Comparison of ENCODE assay signal across 10 cellular contexts in genomic region chr2:46963961-46964673, GRCh38. TPM values are rescaled to one million over a fixed set of nuclear protein-coding genes. Genes with fewer than 3 reads are reported as not detected.
DNase-seq lines count a peak whose midpoint lies in the region; ATAC-seq and TF ChIP-seq lines count a peak whose summit lies in the region.
"Had no signal": no experiment of that assay in that cellular context is flagged by ENCODE, and none has a peak within 500 bp of the region (broad histone marks: within the 10 kb centered on the region; RNA-seq: fewer than 3 reads in every experiment).

No MANE protein-coding gene starts in this region.

- BruUV-seq in OCI-LY7 (replicated peaks; lab: Mats Ljungman, UMichigan) = no TSS peak

- POLR2A ChIA-PET in OCI-LY7 (lab: Charles Lee) = interaction anchor here (0.6 kb wide), 1 partner anchor 19 kb away, joined by 3 read pairs; no protein-coding TSS in a partner anchor

- H3K9ac ChIP-seq in BLaER1 (no peak overlapping the region), colonic mucosa (ENCODE audit: low read depth in 2 of 2, low read length in 2 of 2) (no peak overlapping the region)

- H3K27ac ChIP-seq in BLaER1 = peak overlapping the region; percentile 20; the same call in 1 of the 2 replicates
- H3K27ac ChIP-seq in caudate nucleus (ENCODE audit: low read depth, low read length) = peak overlapping the region; percentile 22
- peak overlapping the region; percentile 63 for H3K27ac ChIP-seq in osteoblast (ENCODE audit: low read depth, low read length)
- no peak overlapping the region for H3K27ac ChIP-seq in colonic mucosa
- H3K27ac ChIP-seq in OCI-LY7 (ENCODE audit: low read depth, low read length, poor library complexity, severe bottlenecking) = no peak overlapping the region

- CTCF ChIA-PET in OCI-LY7 (lab: Charles Lee; ENCODE audit: unreplicated experiment) = interaction anchor here (1.2 kb wide), 1 partner anchor 13 kb away, joined by 3 read pairs; no protein-coding TSS in a partner anchor

- H3K4me2 ChIP-seq in BLaER1 (no peak overlapping the region), osteoblast (ENCODE audit: insufficient read depth, low read length) (no peak overlapping the region), OCI-LY7 (ENCODE audit: low read length) (no peak overlapping the region)

- peak overlapping the region; percentile 35 to 91 (median 89) for H3K27ac Mint-ChIP-seq in IgD-negative memory B cell

- no peaks in the 10 kb centered on the region for H3K9me3 Mint-ChIP-seq in IgD-negative memory B cell

- H4K20me1 ChIP-seq in BLaER1 (peaks cover 100% of the 10 kb centered on the region), osteoblast (ENCODE audit: insufficient read depth, low read length) (peaks cover 8% of the 10 kb centered on the region), OCI-LY7 (ENCODE audit: insufficient read depth, low read length) (0 out of 2 replicates have a peak, but pooled peaks cover 3% of the 10 kb centered on the region)

- peaks cover 3 to 16% (median 11%) of the 10 kb centered on the region in 3 donors for H3K4me1 Mint-ChIP-seq in IgD-negative memory B cell

- H3K27me3 ChIP-seq in BLaER1 (no peaks in the 10 kb centered on the region), osteoblast (ENCODE audit: insufficient read depth, low read length) (no peaks in the 10 kb centered on the region), colonic mucosa (no peaks in the 10 kb centered on the region)

- DNase-seq in caudate nucleus (lab: John Stamatoyannopoulos, UW) = no peak
- DNase-seq in osteoblast (ENCODE audit: insufficient read length, low spot score, missing footprints) = peak; percentile 91
- no peak for DNase-seq in colonic mucosa
- no peak for DNase-seq in GM10266 (ENCODE audit: extremely low spot score)
- DNase-seq in OCI-LY7 (ENCODE audit: low spot score) = no peak
- DNase-seq: NCI-H526, nucleus accumbens had no signal

- no peak overlapping the region for H3K4me3 ChIP-seq in BLaER1
- no peak overlapping the region for H3K4me3 ChIP-seq in osteoblast (ENCODE audit: insufficient read depth, low read length)
- no peak overlapping the region for H3K4me3 ChIP-seq in colonic mucosa
- H3K4me3 ChIP-seq in OCI-LY7 (ENCODE audit: low read depth, low read length, poor library complexity, severe bottlenecking) = no peak overlapping the region

- H3K27me3 Mint-ChIP-seq in IgD-negative memory B cell = no peaks in the 10 kb centered on the region

- H2AFZ ChIP-seq in osteoblast (ENCODE audit: low read length) (no peak overlapping the region), OCI-LY7 (ENCODE audit: low read length) (no peak overlapping the region)

- peaks cover 1% of the 10 kb centered on the region for H3K36me3 Mint-ChIP-seq in IgD-negative memory B cell

- TF ChIP-seq CTCF in osteoblast (IDR thresholded peaks at IDR 0.05; ENCODE audit: extremely low read depth, low read depth, low read length) = no peak
- no peak for TF ChIP-seq CTCF in colonic mucosa (IDR thresholded peaks at IDR 0.05)
- TF ChIP-seq CTCF in GM10266 (IDR thresholded peaks at IDR 0.05; ENCODE audit: control insufficient read depth, insufficient read depth, low read depth, missing control alignments) = no peak
- TF ChIP-seq CTCF in OCI-LY7 (conservative IDR thresholded peaks at IDR 0.05; ENCODE audit: low read length) = no peak

- H3K9me2 ChIP-seq in OCI-LY7 (ENCODE audit: insufficient read depth, low read length) = no peaks in the 10 kb centered on the region

- H3K9me3 ChIP-seq in BLaER1 (no peaks in the 10 kb centered on the region), osteoblast (ENCODE audit: low read depth, low read length) (no peaks in the 10 kb centered on the region), colonic mucosa (no peaks in the 10 kb centered on the region), OCI-LY7 (ENCODE audit: low read length) (no peaks in the 10 kb centered on the region)

- ATAC-seq in HG02763 (IDR thresholded peaks at IDR 0.05; ENCODE audit: unreplicated experiment) = no peak

- intact Hi-C loops in colonic mucosa (cut with DNase I) (no loop called here), OCI-LY7 (cut with micrococcal nuclease; ENCODE audit: unreplicated experiment) (no loop called here)

- H3K79me2 ChIP-seq in osteoblast (ENCODE audit: insufficient read depth, low read length) (peaks cover 28% of the 10 kb centered on the region), OCI-LY7 (ENCODE audit: insufficient read depth, low read depth, low read length) (peaks cover 6% of the 10 kb centered on the region; the same call in 1 of the 2 replicates)

- peak overlapping the region in 1 of 4 donors; percentile 43 for H3K4me3 Mint-ChIP-seq in IgD-negative memory B cell

- H3K4me1 ChIP-seq in BLaER1 (peaks cover 69% of the 10 kb centered on the region), osteoblast (ENCODE audit: insufficient read depth, low read length) (peaks cover 50% of the 10 kb centered on the region), colonic mucosa (peaks cover 7% of the 10 kb centered on the region), OCI-LY7 (ENCODE audit: insufficient read depth, low read length, poor library complexity, severe bottlenecking) (peaks cover 10% of the 10 kb centered on the region)

- H3K36me3 ChIP-seq in BLaER1 (peaks cover 100% of the 10 kb centered on the region), osteoblast (ENCODE audit: insufficient read depth, low read length) (peaks cover 35% of the 10 kb centered on the region), colonic mucosa (no peaks in the 10 kb centered on the region), OCI-LY7 (ENCODE audit: insufficient read depth, low read length) (peaks cover 80% of the 10 kb centered on the region)

RNA-seq across cellular contexts. Expression of gene TTC7A, which starts 23.1 kb away (rescaled TPM):
- 46.9 TPM for polyA plus RNA-seq in IgD-negative memory B cell
- 41.0 and 44.5 TPM in 2 replicates for total RNA-seq in osteoblast
- 10 to 100 TPM; 28.5 to 28.7 TPM for total RNA-seq in colonic mucosa
- 51.9 and 64.1 TPM in 2 replicates for total RNA-seq in OCI-LY7 (2014; rRNA removed; shearing (Covaris generic))
- 75.1 and 76.2 TPM in 2 replicates for total RNA-seq in OCI-LY7 (2022)

RNA-seq across cellular contexts. Expression of gene MCFD2, which starts 48.5 kb away (rescaled TPM):
- 25.2 TPM for polyA plus RNA-seq in IgD-negative memory B cell
- 136 and 185 TPM in 2 replicates for total RNA-seq in osteoblast
- total RNA-seq in colonic mucosa = 10 to 100 TPM; 44.0 to 54.8 TPM
- 55.7 and 64.2 TPM in 2 replicates for total RNA-seq in OCI-LY7 (2014; rRNA removed; shearing (Covaris generic))
- 72.5 and 75.2 TPM in 2 replicates for total RNA-seq in OCI-LY7 (2022)

Comparison
In these comparisons a context has a peak if more than half of its experiments do, and no peak if none do; other contexts are left out.
1. H3K27ac ChIP-seq: peak in BLaER1 (single experiment), caudate nucleus (single experiment) and osteoblast (single experiment); none in colonic mucosa (single experiment) and OCI-LY7 (single experiment).